19 cellular contexts compared by ENCODE assay signal in genomic region chr1:53616511-53616910, GRCh38.
A peak's percentile ranks its signal among the peaks of the same experiment; 100 is the strongest.
DNase-seq lines count a peak whose midpoint lies in the region; ATAC-seq and TF ChIP-seq lines count a peak whose summit lies in the region.
"Had no signal": no experiment of that assay in that cellular context is flagged by ENCODE, and none has a peak within 500 bp of the region (broad histone marks: within the 10 kb centered on the region; RNA-seq: fewer than 3 reads in every experiment).

No MANE protein-coding gene starts in this region.

- H3K36me3 Mint-ChIP-seq in activated naive CD8-positive, alpha-beta T cell treated with anti-CD3 and anti-CD28 coated beads, Interleukin-2, amount 10 ng/mL, durations not matched to agents 7 days and 5 days, result peaks cover 2% of the 10 kb centered on the region
- peaks cover 2% of the 10 kb centered on the region for H3K36me3 Mint-ChIP-seq in activated naive CD8-positive, alpha-beta T cell treated with anti-CD3 and anti-CD28 coated beads, Interleukin-2, amount 50 U/mL, for 24 hours (ENCODE audit: low read depth)
- H3K36me3 Mint-ChIP-seq: CD8-positive, alpha-beta T cell had no signal

- DNase-seq in activated naive CD8-positive, alpha-beta T cell treated with anti-CD3 and anti-CD28 coated beads, Interleukin-2, amount 10 ng/mL, durations not matched to agents 7 days and 5 days, result peak; percentile 15
- DNase-seq in activated naive CD8-positive, alpha-beta T cell treated with anti-CD3 and anti-CD28 coated beads, Interleukin-2, amount 50 U/mL, for 24 hours, result no peak
- DNase-seq in lower lobe of right lung (peak; percentile 10), stomach (peak; percentile 9), NOMO-1 (lab: John Stamatoyannopoulos, UW; ENCODE audit: unreplicated experiment in 2 of 2) (no peak)
- DNase-seq in effector memory CD4-positive, alpha-beta T cell, result no peak
- no peak for DNase-seq in activated CD4-positive, alpha-beta T cell treated with anti-CD3 and anti-CD28 coated beads, Interleukin-2, amount 50 U/mL, for 4 hours
- DNase-seq: Calu3, GF-D8, Karpas-422, NCI-H1417 treated with DMSO at 0.1 percent for 48 hours, NCI-H187 treated with DMSO at 0.1 percent for 48 hours, NCI-H226, NCI-H526 had no signal

- no peak overlapping the region for H3K27ac Mint-ChIP-seq in activated naive CD8-positive, alpha-beta T cell treated with anti-CD3 and anti-CD28 coated beads, Interleukin-2, amount 10 ng/mL, durations not matched to agents 7 days and 5 days
- no peak overlapping the region for H3K27ac Mint-ChIP-seq in activated naive CD8-positive, alpha-beta T cell treated with anti-CD3 and anti-CD28 coated beads, Interleukin-2, amount 50 U/mL, for 24 hours
- H3K27ac Mint-ChIP-seq: CD8-positive, alpha-beta T cell; H9; IgD-negative memory B cell had no signal

- TF ChIP-seq EP300 in stomach (IDR thresholded peaks at IDR 0.05), result no peak

- no peak overlapping the region for H3K4me3 ChIP-seq in lower lobe of right lung
- H3K4me3 ChIP-seq in stomach, result no peak overlapping the region
- no peak overlapping the region for H3K4me3 ChIP-seq in effector memory CD4-positive, alpha-beta T cell (ENCODE audit: insufficient read depth, low read depth, low read length, poor library complexity, severe bottlenecking)
- H3K4me3 ChIP-seq: BLaER1 treated with 17β-estradiol and CSF1 and Interleukin-3, amounts not matched to agents 10 nM and 100 nM had no signal

- POLR2A ChIA-PET in activated naive CD8-positive, alpha-beta T cell treated with anti-CD3 and anti-CD28 coated beads, Interleukin-2, amount 10 ng/mL, durations not matched to agents 7 days and 5 days (lab: Charles Lee), result no interaction called here

- H3K27me3 ChIP-seq in lower lobe of right lung (ENCODE audit: low read depth), result no peaks in the 10 kb centered on the region
- no peaks in the 10 kb centered on the region for H3K27me3 ChIP-seq in stomach
- no peaks in the 10 kb centered on the region for H3K27me3 ChIP-seq in effector memory CD4-positive, alpha-beta T cell (replicated peaks; ENCODE audit: control insufficient read depth, insufficient read depth, low read length, poor library complexity, severe bottlenecking)
- H3K27me3 ChIP-seq: BLaER1 treated with 17β-estradiol and CSF1 and Interleukin-3, amounts not matched to agents 10 nM and 100 nM had no signal

- no peak overlapping the region for H3K4me3 Mint-ChIP-seq in activated naive CD8-positive, alpha-beta T cell treated with anti-CD3 and anti-CD28 coated beads, Interleukin-2, amount 10 ng/mL, durations not matched to agents 7 days and 5 days
- H3K4me3 Mint-ChIP-seq in activated naive CD8-positive, alpha-beta T cell treated with anti-CD3 and anti-CD28 coated beads, Interleukin-2, amount 50 U/mL, for 24 hours, result no peak overlapping the region
- H3K4me3 Mint-ChIP-seq: CD8-positive, alpha-beta T cell; H9; IgD-negative memory B cell had no signal

- no peak overlapping the region for H3K27ac ChIP-seq in lower lobe of right lung
- H3K27ac ChIP-seq in stomach, result no peak overlapping the region
- no peak overlapping the region for H3K27ac ChIP-seq in effector memory CD4-positive, alpha-beta T cell (ENCODE audit: insufficient read depth, low read length, poor library complexity, severe bottlenecking)
- H3K27ac ChIP-seq: BLaER1 treated with 17β-estradiol and CSF1 and Interleukin-3, amounts not matched to agents 10 nM and 100 nM; HL-60 had no signal

- no peaks in the 10 kb centered on the region for H3K4me1 Mint-ChIP-seq in activated naive CD8-positive, alpha-beta T cell treated with anti-CD3 and anti-CD28 coated beads, Interleukin-2, amount 10 ng/mL, durations not matched to agents 7 days and 5 days
- no peaks in the 10 kb centered on the region for H3K4me1 Mint-ChIP-seq in activated naive CD8-positive, alpha-beta T cell treated with anti-CD3 and anti-CD28 coated beads, Interleukin-2, amount 50 U/mL, for 24 hours
- H3K4me1 Mint-ChIP-seq: IgD-negative memory B cell had no signal

- intact Hi-C loops in lower lobe of right lung (cut with DNase I) (no loop called here), stomach (cut with DNase I; ENCODE audit: low total_unique reads) (no loop called here)

- no peaks in the 10 kb centered on the region for H3K36me3 ChIP-seq in lower lobe of right lung
- no peaks in the 10 kb centered on the region for H3K36me3 ChIP-seq in stomach
- H3K36me3 ChIP-seq in effector memory CD4-positive, alpha-beta T cell (ENCODE audit: control insufficient read depth, insufficient read depth, low read length), result no peaks in the 10 kb centered on the region
- H3K36me3 ChIP-seq: BLaER1 treated with 17β-estradiol and CSF1 and Interleukin-3, amounts not matched to agents 10 nM and 100 nM had no signal

- H3K27me3 Mint-ChIP-seq in activated naive CD8-positive, alpha-beta T cell treated with anti-CD3 and anti-CD28 coated beads, Interleukin-2, amount 10 ng/mL, durations not matched to agents 7 days and 5 days, result peaks cover 6% of the 10 kb centered on the region
- peaks cover 4% of the 10 kb centered on the region for H3K27me3 Mint-ChIP-seq in activated naive CD8-positive, alpha-beta T cell treated with anti-CD3 and anti-CD28 coated beads, Interleukin-2, amount 50 U/mL, for 24 hours
- H3K27me3 Mint-ChIP-seq: IgD-negative memory B cell had no signal

- no peak for ATAC-seq in activated naive CD8-positive, alpha-beta T cell treated with anti-CD3 and anti-CD28 coated beads, Interleukin-2, amount 10 ng/mL, durations not matched to agents 7 days and 5 days (ENCODE audit: low read depth)
- no peak for ATAC-seq in activated naive CD8-positive, alpha-beta T cell treated with anti-CD3 and anti-CD28 coated beads, Interleukin-2, amount 50 U/mL, for 24 hours
- no peak for ATAC-seq in lower lobe of right lung
- ATAC-seq: CD8-positive, alpha-beta T cell had no signal

- peaks cover 3% of the 10 kb centered on the region for H3K9me3 Mint-ChIP-seq in activated naive CD8-positive, alpha-beta T cell treated with anti-CD3 and anti-CD28 coated beads, Interleukin-2, amount 10 ng/mL, durations not matched to agents 7 days and 5 days
- peaks cover 8% of the 10 kb centered on the region for H3K9me3 Mint-ChIP-seq in activated naive CD8-positive, alpha-beta T cell treated with anti-CD3 and anti-CD28 coated beads, Interleukin-2, amount 50 U/mL, for 24 hours

- H3K9me3 ChIP-seq in lower lobe of right lung, result peaks cover 2% of the 10 kb centered on the region
- peaks cover 0 to 4% (median under 1%) of the 10 kb centered on the region in 4 donors for H3K9me3 ChIP-seq in stomach
- H3K9me3 ChIP-seq in effector memory CD4-positive, alpha-beta T cell (ENCODE audit: control insufficient read depth, low read length), result no peaks in the 10 kb centered on the region

- TF ChIP-seq POLR2A in stomach (IDR thresholded peaks at IDR 0.05), result no peak

- TF ChIP-seq CTCF in lower lobe of right lung (IDR thresholded peaks at IDR 0.05), result no peak
- TF ChIP-seq CTCF in stomach (IDR thresholded peaks at IDR 0.05), result no peak

- WGBS in stomach, 5 donors, result 80 to 91% (median 83%) methylated on average over 5 of the region's 5 CpGs

- no peaks in the 10 kb centered on the region for H3K4me1 ChIP-seq in lower lobe of right lung
- peaks cover 0 to 5% (median 0%) of the 10 kb centered on the region in 4 donors for H3K4me1 ChIP-seq in stomach
- no peaks in the 10 kb centered on the region for H3K4me1 ChIP-seq in effector memory CD4-positive, alpha-beta T cell (ENCODE audit: control insufficient read depth, insufficient read depth, low read length, poor library complexity, severe bottlenecking)
- H3K4me1 ChIP-seq: BLaER1 treated with 17β-estradiol and CSF1 and Interleukin-3, amounts not matched to agents 10 nM and 100 nM had no signal

Comparison
In these comparisons a context has a peak if more than half of its experiments do, and no peak if none do; other contexts are left out.
1. DNase-seq: peak in activated naive CD8-positive, alpha-beta T cell treated with anti-CD3 and anti-CD28 coated beads, Interleukin-2, amount 10 ng/mL, durations not matched to agents 7 days and 5 days (single experiment), lower lobe of right lung (single experiment) and stomach (single experiment); none in activated naive CD8-positive, alpha-beta T cell treated with anti-CD3 and anti-CD28 coated beads, Interleukin-2, amount 50 U/mL, for 24 hours (single experiment), NOMO-1 (0 of 2), effector memory CD4-positive, alpha-beta T cell (0 of 3) and activated CD4-positive, alpha-beta T cell treated with anti-CD3 and anti-CD28 coated beads, Interleukin-2, amount 50 U/mL, for 4 hours (0 of 2).